Comparison of ENCODE assay signal across 8 cellular contexts in genomic region chr11:118610220-118610772, GRCh38. TPM values are rescaled to one million over a fixed set of nuclear protein-coding genes. Genes with fewer than 3 reads are reported as not detected.
DNase-seq lines count a peak whose midpoint lies in the region; ATAC-seq and TF ChIP-seq lines count a peak whose summit lies in the region.

No MANE protein-coding gene starts in this region.

- no peak overlapping the region for H3K27ac Mint-ChIP-seq in Calu3 (ENCODE audit: unreplicated experiment)

- H3K27ac ChIP-seq in mesendoderm (ENCODE audit: low read depth, low read length) (no peak overlapping the region), transverse colon (peak overlapping the region; percentile 84 to 95 (median 88))

- no peaks in the 10 kb centered on the region for H3K36me3 ChIP-seq in mesendoderm (ENCODE audit: control insufficient read depth, insufficient read depth, low read length)
- no peaks in the 10 kb centered on the region for H3K36me3 ChIP-seq in transverse colon

- BruUV-seq in Calu3 (replicated peaks; lab: Mats Ljungman, UMichigan): no TSS peak

- H3K4me2 ChIP-seq in mesendoderm (ENCODE audit: low read length): peak overlapping the region; percentile 16

- H3K4me3 ChIP-seq in mesendoderm (ENCODE audit: low read length): no peak overlapping the region
- H3K4me3 ChIP-seq in transverse colon: peak overlapping the region; percentile 28 to 55 (median 40)

- TF ChIP-seq POLR2A in transverse colon (IDR thresholded peaks at IDR 0.05): no peak

- H3K27me3 Mint-ChIP-seq in activated T-cell treated with anti-CD3 and anti-CD28 coated beads, Interleukin-2, amount 50 U/mL, for 4 hours (ENCODE audit: low read depth): peaks cover 15% of the 10 kb centered on the region
- peaks cover 37% of the 10 kb centered on the region for H3K27me3 Mint-ChIP-seq in Calu3 (ENCODE audit: unreplicated experiment)

- CTCF ChIA-PET in Calu3 (lab: Charles Lee): no interaction called here

- peak overlapping the region; percentile 56 for H3K4me3 Mint-ChIP-seq in activated T-cell treated with anti-CD3 and anti-CD28 coated beads, Interleukin-2, amount 50 U/mL, for 4 hours
- H3K4me3 Mint-ChIP-seq in Calu3 (ENCODE audit: low read depth, unreplicated experiment): no peak overlapping the region

- no peak overlapping the region for H2BK15ac ChIP-seq in mesendoderm (replicated peaks; ENCODE audit: low read depth)

- H3K9me3 ChIP-seq in transverse colon: no peaks in the 10 kb centered on the region

- H3K23ac ChIP-seq in mesendoderm (ENCODE audit: low read length): no peak overlapping the region

- H3K4me1 ChIP-seq in mesendoderm (ENCODE audit: control insufficient read depth, low read depth, low read length) (peaks cover 8% of the 10 kb centered on the region), transverse colon (peaks cover 5 to 54% (median 32%) of the 10 kb centered on the region in 4 donors)

- in situ Hi-C loops in transverse colon (cut with MboI; ENCODE audit: low pct_ligation_motif_present in 1 of 4, low pct_unique_long_range_greater_than_20kb in 1 of 4, low sequenced_read_pairs in 3 of 4): no loop called here

- no peak overlapping the region for H4K5ac ChIP-seq in mesendoderm (ENCODE audit: low read length)

- no peak for TF ChIP-seq CTCF in transverse colon (IDR thresholded peaks at IDR 0.05)
- no peak for TF ChIP-seq CTCF in Calu3 (IDR thresholded peaks at IDR 0.05; ENCODE audit: unreplicated experiment)

- no peaks in the 10 kb centered on the region for H3K36me3 Mint-ChIP-seq in activated T-cell treated with anti-CD3 and anti-CD28 coated beads, Interleukin-2, amount 50 U/mL, for 4 hours (ENCODE audit: insufficient read depth)
- peaks cover 17% of the 10 kb centered on the region for H3K36me3 Mint-ChIP-seq in Calu3 (ENCODE audit: insufficient read depth, unreplicated experiment)

- H2BK5ac ChIP-seq in mesendoderm (ENCODE audit: low read length): no peak overlapping the region

- no peak for TF ChIP-seq EP300 in transverse colon (IDR thresholded peaks at IDR 0.05; ENCODE audit: low read depth)

- H3K27me3 ChIP-seq in mesendoderm (ENCODE audit: insufficient read depth, low read length, poor library complexity) (peaks cover 37% of the 10 kb centered on the region), transverse colon (peaks cover 30% of the 10 kb centered on the region)

- H3K56ac ChIP-seq in mesendoderm (ENCODE audit: low read length): peak overlapping the region; percentile 44

- H3K9me3 Mint-ChIP-seq in activated T-cell treated with anti-CD3 and anti-CD28 coated beads, Interleukin-2, amount 50 U/mL, for 4 hours: no peaks in the 10 kb centered on the region
- H3K9me3 Mint-ChIP-seq in Calu3 (ENCODE audit: low read depth, unreplicated experiment): no peaks in the 10 kb centered on the region

- WGBS in mesendoderm (ENCODE audit: extremely low coverage, insufficient coverage, low lambda C conversion rate): no CpG with 5 or more reads among the region's 42 CpGs
- 15 to 35% methylated on average over 8 to 31 of the region's 42 CpGs for WGBS in transverse colon (ENCODE audit: low coverage in 1 of 2), 2 donors

- no peaks in the 10 kb centered on the region for H3K79me2 ChIP-seq in mesendoderm (ENCODE audit: control insufficient read depth, insufficient read depth, low read length)

- H2BK120ac ChIP-seq in mesendoderm (ENCODE audit: low read depth, low read length): no peak overlapping the region

- no peak overlapping the region for H2AK5ac ChIP-seq in mesendoderm (ENCODE audit: low read length)

- no peak overlapping the region for H3K4ac ChIP-seq in mesendoderm (ENCODE audit: low read depth, low read length)

- no peak for DNase-seq in activated T-cell treated with anti-CD3 and anti-CD28 coated beads, Interleukin-2, amount 50 U/mL, for 4 hours
- no peak for DNase-seq in activated T-cell treated with anti-CD3 and anti-CD28 coated beads, Interleukin-2, amount 50 U/mL, for 1 hour
- peak; percentile 11 for DNase-seq in central memory CD4-positive, alpha-beta T cell
- no peak for DNase-seq in mesendoderm
- no peak for DNase-seq in transverse colon
- no peak for DNase-seq in Calu3

- H3K79me1 ChIP-seq in mesendoderm (ENCODE audit: low read length): no peaks in the 10 kb centered on the region

- no peak for ATAC-seq in activated T-cell treated with anti-CD3 and anti-CD28 coated beads, Interleukin-2, amount 50 U/mL, for 4 hours
- no peak for ATAC-seq in HG03354 (IDR thresholded peaks at IDR 0.05; ENCODE audit: poor library complexity, severe bottlenecking, unreplicated experiment)
- ATAC-seq in HG02610 (IDR thresholded peaks at IDR 0.05; ENCODE audit: unreplicated experiment): no peak

- intact Hi-C loops in transverse colon (cut with DNase I; ENCODE audit: low total_unique reads): no loop called here
- intact Hi-C loops in Calu3 (cut with micrococcal nuclease; ENCODE audit: unreplicated experiment): no loop called here

- H3K4me1 Mint-ChIP-seq in activated T-cell treated with anti-CD3 and anti-CD28 coated beads, Interleukin-2, amount 50 U/mL, for 4 hours (ENCODE audit: low read depth): peaks cover 22% of the 10 kb centered on the region
- peaks cover 40% of the 10 kb centered on the region for H3K4me1 Mint-ChIP-seq in Calu3 (ENCODE audit: low read depth, unreplicated experiment)

- no peak overlapping the region for H3K18ac ChIP-seq in mesendoderm (ENCODE audit: low read length)

- H3K9ac ChIP-seq in mesendoderm (ENCODE audit: low read length): peak overlapping the region; percentile 13

- no peak overlapping the region for H4K8ac ChIP-seq in mesendoderm (ENCODE audit: low read depth, low read length)

RNA-seq across cellular contexts. Expression of gene PHLDB1, which starts 2.9 kb away (rescaled TPM):
- total RNA-seq in activated T-cell treated with anti-CD3 and anti-CD28 coated beads, Interleukin-2, amount 50 U/mL, for 4 hours: 1 to 10 TPM in 2 of 3 donors, under 1 TPM in 1; 0.90 to 1.9 (median 1.3) TPM
- 35.1 TPM for polyA plus RNA-seq in mesendoderm (2013, experiment 1 of 2)
- 34.9 TPM for polyA plus RNA-seq in mesendoderm (2013, experiment 2 of 2)
- total RNA-seq in transverse colon (100 to 1,000 TPM in 2 of 4 donors, 10 to 100 TPM in 2; 92.6 to 276 (median 161) TPM), Calu3 (2022) (30.3 and 37.1 TPM in 2 replicates)

RNA-seq across cellular contexts. Expression of gene ARCN1, which starts 38.1 kb away (rescaled TPM):
- total RNA-seq in activated T-cell treated with anti-CD3 and anti-CD28 coated beads, Interleukin-2, amount 50 U/mL, for 4 hours: 100 to 1,000 TPM; 180 to 190 (median 183) TPM
- polyA plus RNA-seq in mesendoderm (2013, experiment 1 of 2): 171 TPM
- 167 TPM for polyA plus RNA-seq in mesendoderm (2013, experiment 2 of 2)
- total RNA-seq in transverse colon: 10 to 100 TPM; 27.9 to 80.3 (median 61.0) TPM
- 77.8 and 83.8 TPM in 2 replicates for total RNA-seq in Calu3 (2022)

RNA-seq across cellular contexts. Expression of gene IFT46, which starts 44.6 kb away (rescaled TPM):
- total RNA-seq in activated T-cell treated with anti-CD3 and anti-CD28 coated beads, Interleukin-2, amount 50 U/mL, for 4 hours: 10 to 100 TPM; 22.5 to 29.7 (median 23.2) TPM
- 16.5 TPM for polyA plus RNA-seq in mesendoderm (2013, experiment 1 of 2)
- polyA plus RNA-seq in mesendoderm (2013, experiment 2 of 2): 15.3 TPM
- total RNA-seq in transverse colon (10 to 100 TPM in 3 of 4 donors, 1 to 10 TPM in 1; 4.8 to 20.2 (median 14.8) TPM), Calu3 (2022) (8.3 and 9.1 TPM in 2 replicates)

Comparison
In these comparisons a context has a peak if more than half of its experiments do, and no peak if none do; other contexts are left out.
1. RNA of gene PHLDB1, which starts 2.9 kb away (total RNA-seq): 92.6 to 276 TPM in transverse colon and 30.3 to 37.1 TPM in Calu3; 0.90 to 1.9 TPM in activated T-cell treated with anti-CD3 and anti-CD28 coated beads, Interleukin-2, amount 50 U/mL, for 4 hours; every median in the first group is over 10 times any median in the second.